8 cellular contexts compared by ENCODE assay signal in the genomic region with DNA sequence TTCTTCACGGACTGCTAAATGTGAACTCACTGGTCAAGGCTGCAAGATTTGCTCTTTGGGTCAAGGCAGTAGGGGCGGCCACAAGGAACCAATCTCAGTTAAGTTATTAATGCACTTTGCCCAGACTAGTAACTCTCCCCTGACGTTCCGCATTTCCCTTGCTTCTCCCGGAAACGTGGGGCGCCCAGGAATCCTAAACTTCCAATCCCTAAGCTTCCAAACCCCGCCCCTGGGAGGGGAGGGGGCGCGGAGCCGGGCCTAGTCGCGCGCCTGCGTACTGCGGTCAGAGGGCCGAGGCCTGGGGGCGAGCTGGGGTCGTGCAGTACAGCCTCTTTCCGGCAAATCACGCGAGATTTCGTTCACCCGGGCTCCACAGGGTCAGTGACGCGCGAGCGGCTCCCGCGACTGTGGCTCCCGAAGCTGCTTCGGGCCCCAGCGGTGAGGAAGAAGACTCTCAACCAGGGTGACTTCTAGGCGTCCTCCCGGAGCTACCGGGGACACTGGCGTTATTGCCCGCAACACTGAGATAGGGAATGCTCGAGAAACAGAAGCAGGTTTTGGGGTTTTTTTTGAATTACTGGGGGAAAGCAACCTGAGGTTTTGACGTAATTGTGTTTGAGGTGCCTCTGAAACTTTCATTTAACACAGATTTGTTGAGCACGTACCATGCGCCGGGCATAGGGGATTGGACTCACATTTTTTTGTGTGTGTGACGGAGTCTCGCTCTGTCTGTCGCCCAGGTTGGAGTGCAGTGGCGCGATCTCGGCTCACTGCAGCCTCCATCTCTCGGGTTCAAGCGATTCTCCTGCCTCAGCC. TPM values are rescaled to one million over a fixed set of nuclear protein-coding genes. Genes with fewer than 3 reads are reported as not detected.
DNase-seq lines count a peak whose midpoint lies in the region; ATAC-seq, FAIRE-seq and TF ChIP-seq lines count a peak whose summit lies in the region.

A gene (plus strand): TSS at position 265 of the 816 bp plus-strand sequence. CDS start 7,032 bp downstream, outside the sequence.

- H3K27ac ChIP-seq in right atrium auricular region (peak within 1 kb of the TSS; percentile 91), psoas muscle (peak within 1 kb of the TSS; percentile 97), urinary bladder (ENCODE audit: low read depth) (peak within 1 kb of the TSS; percentile 85)

- DNase-seq in GM12891 (ENCODE audit: insufficient read length, low spot score) (peak; percentile 90), NCI-H187 (lab: John Stamatoyannopoulos, UW) (peak; percentile 79 to 90), T-helper 2 cell (peak; percentile 79 to 94 (median 86)), anterior cingulate cortex (lab: John Stamatoyannopoulos, UW) (peak; percentile 52 to 95 (median 89)), right atrium auricular region (ENCODE audit: low spot score) (peak; percentile 97), psoas muscle (peak; percentile 97 to 98)

- no peaks in the 10 kb centered on the region for H3K36me3 ChIP-seq in right atrium auricular region
- H3K36me3 ChIP-seq in psoas muscle (ENCODE audit: insufficient read depth in 1 of 2, low read depth in 1 of 2): no peaks in the 10 kb centered on the region
- H3K36me3 ChIP-seq in urinary bladder (ENCODE audit: insufficient read depth): no peaks in the 10 kb centered on the region

- peak in 1 of 2 donors; percentile 27 for TF ChIP-seq CTCF in right atrium auricular region (IDR thresholded peaks at IDR 0.05)
- TF ChIP-seq CTCF in psoas muscle (IDR thresholded peaks at IDR 0.05): peak; percentile 15

- FAIRE-seq in GM12891 (lab: Jason Lieb, UNC): peak; percentile 86

- intact Hi-C loops in psoas muscle (cut with DNase I): no loop called here

- H3K4me1 ChIP-seq in right atrium auricular region (peaks cover 0 to 15% of the 10 kb centered on the region in 2 donors), psoas muscle (no peaks in the 10 kb centered on the region), urinary bladder (ENCODE audit: insufficient read depth) (no peaks in the 10 kb centered on the region)

- TF ChIP-seq POLR2A in GM12891 (IDR thresholded peaks at IDR 0.05; ENCODE audit: low read depth, low read length): peak; percentile 95

- no peaks in the 10 kb centered on the region for H3K9me3 ChIP-seq in right atrium auricular region
- H3K9me3 ChIP-seq in psoas muscle: no peaks in the 10 kb centered on the region

- WGBS in psoas muscle, 3 donors: 0 to 2% (median 1%) methylated on average over 51 of the region's 51 CpGs
- under 1% methylated on average over 51 of the region's 51 CpGs for WGBS in urinary bladder

- H3K4me3 ChIP-seq in right atrium auricular region (peak within 1 kb of the TSS; percentile 54 to 57), psoas muscle (peak within 1 kb of the TSS; percentile 84), urinary bladder (ENCODE audit: low read depth, low read length) (peak within 1 kb of the TSS; percentile 47)

- H3K27me3 ChIP-seq in right atrium auricular region (no peaks in the 10 kb centered on the region), psoas muscle (ENCODE audit: insufficient read depth in 3 of 3, low read length in 2 of 3) (no peaks in the 10 kb centered on the region)

- ATAC-seq in HG02885 (IDR thresholded peaks at IDR 0.05; ENCODE audit: poor library complexity, unreplicated experiment) (peak; percentile 88), psoas muscle (peak; percentile 96 to 98 (median 96))

TF ChIP-seq in GM12891, 5 proteins besides CTCF, POLR2A, EP300 and RAD21:
- no peak for TF ChIP-seq PAX5 (IDR thresholded peaks at IDR 0.05; ENCODE audit: insufficient read depth, low read length, severe bottlenecking)
- no peak for TF ChIP-seq SPI1 (IDR thresholded peaks at IDR 0.05; ENCODE audit: low read depth, low read length)
- peak; percentile 80; the same call in 1 of the 2 replicates for TF ChIP-seq POU2F2 (IDR thresholded peaks at IDR 0.05; ENCODE audit: low read depth, low read length)
- peak; percentile 86 for TF ChIP-seq TAF1 (IDR thresholded peaks at IDR 0.05; ENCODE audit: low read depth, low read length)
- peak; percentile 93 for TF ChIP-seq POLR2AphosphoS5 (IDR thresholded peaks at IDR 0.05; ENCODE audit: low read depth, low read length)

RNA-seq across cellular contexts. Expression of the gene that starts here (rescaled TPM):
- polyA plus RNA-seq in GM12891 (2012; ENCODE audit: low read depth, missing spikeins): 4.8 TPM
- 10 to 100 TPM; 15.9 to 25.0 TPM for total RNA-seq in right atrium auricular region
- 10 to 100 TPM; 12.3 to 23.8 (median 20.4) TPM for total RNA-seq in psoas muscle
- 10 to 100 TPM in 2 of 3 donors, 1 to 10 TPM in 1; 7.9 to 11.5 (median 11.2) TPM for polyA plus RNA-seq in psoas muscle
- total RNA-seq in urinary bladder: 13.3 TPM
- 5.5 TPM for polyA plus RNA-seq in urinary bladder

Comparison
In these comparisons a context has a peak if more than half of its experiments do, and no peak if none do; other contexts are left out.
1. Peak in every context shown above with its lines: DNase-seq, ATAC-seq, H3K4me3 ChIP-seq and H3K27ac ChIP-seq.